Comparison of ENCODE assay signal across 10 cellular contexts in genomic region chr11:5165898-5166297, GRCh38. TPM values are rescaled to one million over a fixed set of nuclear protein-coding genes. Genes with fewer than 3 reads are reported as not detected.
"Had no signal": no experiment of that assay in that cellular context is flagged by ENCODE, and none has a peak within 500 bp of the region (broad histone marks: within the 10 kb centered on the region; RNA-seq: fewer than 3 reads in every experiment).

No MANE protein-coding gene starts in this region.

RNA-seq across cellular contexts. Expression of gene OR52A1, which starts 11.3 kb away (rescaled TPM):
- total RNA-seq: LHCN-M2, MCF 10A, NCI-H460, OCI-LY7, PC-9, Right ventricle myocardium inferior, RPMI7951, SJCRH30, SK-MEL-5, T-cell had no signal

RNA-seq across cellular contexts. Expression of gene OR52A5, which starts 27.7 kb away (rescaled TPM):
- total RNA-seq: LHCN-M2, MCF 10A, NCI-H460, OCI-LY7, PC-9, Right ventricle myocardium inferior, RPMI7951, SJCRH30, SK-MEL-5, T-cell had no signal

RNA-seq across cellular contexts. Expression of gene OR51V1, which starts 34.6 kb away (rescaled TPM):
- total RNA-seq: LHCN-M2, MCF 10A, NCI-H460, OCI-LY7, PC-9, Right ventricle myocardium inferior, RPMI7951, SJCRH30, SK-MEL-5, T-cell had no signal
